Comparison of ENCODE assay signal across 16 cellular contexts in genomic region chr16:83011101-83011720, GRCh38.
DNase-seq lines count a peak whose midpoint lies in the region; ATAC-seq and TF ChIP-seq lines count a peak whose summit lies in the region.
"Had no signal": no experiment of that assay in that cellular context is flagged by ENCODE, and none has a peak within 500 bp of the region (broad histone marks: within the 10 kb centered on the region; RNA-seq: fewer than 3 reads in every experiment).

No MANE protein-coding gene starts in this region.

- no peaks in the 10 kb centered on the region for H3K79me1 ChIP-seq in IMR-90 (ENCODE audit: low read depth in 1 of 2, low read length in 2 of 2)

- intact Hi-C loops in IMR-90 (cut with micrococcal nuclease), result no loop called here
- intact Hi-C loops in left lung (cut with DNase I), result no loop called here

- ATAC-seq in IMR-90 (ENCODE audit: low read depth) (no peak), HG02623 (IDR thresholded peaks at IDR 0.05; ENCODE audit: unreplicated experiment) (no peak), left lung (no peak)
- ATAC-seq in stimulated activated memory B cell treated with anti-CD40 and anti-IgM and Interleukin-4, amounts not matched to agents 10 μg/mL and 1 μg/mL and 100 μg/mL, for 72 hours, result peak; percentile 71
- ATAC-seq: A549 had no signal

- 100% methylated on average over 1 of the region's 8 CpGs; no CpG with 5 or more reads in 1 of the 2 experiments for WGBS in IMR-90 (ENCODE audit: extremely low coverage in 2 of 2, insufficient read length in 1 of 2), 2 experiments

- no peaks in the 10 kb centered on the region for H3K4me1 Mint-ChIP-seq in stimulated activated memory B cell treated with anti-CD40 and anti-IgM and Interleukin-4, amounts not matched to agents 10 μg/mL and 1 μg/mL and 100 μg/mL, for 72 hours

- no peaks in the 10 kb centered on the region for H4K20me1 ChIP-seq in IMR-90 (ENCODE audit: insufficient read depth, low read length)

- TF ChIP-seq CTCF in GM12865 (IDR thresholded peaks at IDR 0.05; ENCODE audit: insufficient read depth, low read depth, low read length, missing control alignments) (no peak), IMR-90 (conservative IDR thresholded peaks at IDR 0.05; ENCODE audit: low read depth, low read length) (no peak), coronary artery (IDR thresholded peaks at IDR 0.05) (no peak), left lung (IDR thresholded peaks at IDR 0.05) (no peak)

- H3K4me3 ChIP-seq in GM12865 (ENCODE audit: low read depth, low read length) (no peak overlapping the region), IMR-90 (ENCODE audit: insufficient read depth, low read depth, low read length) (no peak overlapping the region), coronary artery (peak overlapping the region; percentile 36), left lung (no peak overlapping the region)
- H3K4me3 ChIP-seq: A549, HAP-1, MG63 had no signal

- H3K27ac ChIP-seq in IMR-90 (ENCODE audit: insufficient read depth, low read length) (no peak overlapping the region), coronary artery (peak overlapping the region; percentile 57 to 70), left lung (no peak overlapping the region)
- H3K27ac ChIP-seq: A549 had no signal

- no peak overlapping the region for H2BK5ac ChIP-seq in IMR-90 (ENCODE audit: low read depth, low read length, poor library complexity, severe bottlenecking)

- no peak overlapping the region for H2AFZ ChIP-seq in IMR-90 (replicated peaks; ENCODE audit: low read length, poor library complexity)

- no peaks in the 10 kb centered on the region for H3K36me3 Mint-ChIP-seq in stimulated activated memory B cell treated with anti-CD40 and anti-IgM and Interleukin-4, amounts not matched to agents 10 μg/mL and 1 μg/mL and 100 μg/mL, for 72 hours

- no peak overlapping the region for H2BK15ac ChIP-seq in IMR-90 (ENCODE audit: low read depth, low read length)

- TF ChIP-seq POLR2A in IMR-90 (IDR thresholded peaks at IDR 0.05; ENCODE audit: low read depth, low read length), result no peak

- peaks cover 25% of the 10 kb centered on the region for H3K27me3 Mint-ChIP-seq in stimulated activated memory B cell treated with anti-CD40 and anti-IgM and Interleukin-4, amounts not matched to agents 10 μg/mL and 1 μg/mL and 100 μg/mL, for 72 hours

- H4K91ac ChIP-seq in IMR-90 (ENCODE audit: insufficient read depth, low read depth, low read length), result no peak overlapping the region

- H3K27ac Mint-ChIP-seq in stimulated activated memory B cell treated with anti-CD40 and anti-IgM and Interleukin-4, amounts not matched to agents 10 μg/mL and 1 μg/mL and 100 μg/mL, for 72 hours, result no peak overlapping the region

- CTCF ChIA-PET in IMR-90 (lab: Yijun Ruan, JAX), result no interaction called here

- no peak overlapping the region for H3K4me3 Mint-ChIP-seq in stimulated activated memory B cell treated with anti-CD40 and anti-IgM and Interleukin-4, amounts not matched to agents 10 μg/mL and 1 μg/mL and 100 μg/mL, for 72 hours

- no peak overlapping the region for H3K56ac ChIP-seq in IMR-90 (ENCODE audit: extremely low read depth, insufficient read depth, low read length)

- peak; percentile 54 for DNase-seq in GM12865 (ENCODE audit: low read depth)
- DNase-seq in IMR-90, result no peak
- no peak for DNase-seq in coronary artery (ENCODE audit: low spot score)
- DNase-seq in AG08396 (ENCODE audit: low spot score), result no peak
- no peak for DNase-seq in left lung
- DNase-seq: COR-L47, MG63, NCI-H1105, NCI-H1694 treated with DMSO at 0.1 percent for 48 hours, NCI-H226, NCI-H526, SHP77 treated with DMSO at 0.1 percent for 48 hours had no signal

- no peaks in the 10 kb centered on the region; the same call in 1 of the 2 replicates for H3K9me1 ChIP-seq in IMR-90 (ENCODE audit: insufficient read depth, low read length)

- H2AK9ac ChIP-seq in IMR-90 (replicated peaks; ENCODE audit: low read depth, low read length, poor library complexity), result no peak overlapping the region

- TF ChIP-seq RAD21 in IMR-90 (IDR thresholded peaks at IDR 0.05; ENCODE audit: low read length), result no peak

- H3K36me3 ChIP-seq in IMR-90 (ENCODE audit: control insufficient read depth, insufficient read depth, low read length) (no peaks in the 10 kb centered on the region), left lung (no peaks in the 10 kb centered on the region)
- H3K36me3 ChIP-seq: HAP-1, MG63 had no signal

- H3K9me3 Mint-ChIP-seq in stimulated activated memory B cell treated with anti-CD40 and anti-IgM and Interleukin-4, amounts not matched to agents 10 μg/mL and 1 μg/mL and 100 μg/mL, for 72 hours, result no peaks in the 10 kb centered on the region

- no peak overlapping the region for H3K23ac ChIP-seq in IMR-90 (ENCODE audit: low read depth, low read length)

- 0 out of 2 replicates have a peak overlapping the region, but pooled peaks have one; percentile 41 for H3K14ac ChIP-seq in IMR-90 (replicated peaks; ENCODE audit: low read depth, low read length)

- no TSS peak for BruUV-seq in IMR-90 (replicated peaks; lab: Mats Ljungman, UMichigan)

- no peak overlapping the region for H4K5ac ChIP-seq in IMR-90 (ENCODE audit: low read depth, low read length)

- no peaks in the 10 kb centered on the region for H3K27me3 ChIP-seq in IMR-90 (ENCODE audit: control insufficient read depth, insufficient read depth, low read length)
- no peaks in the 10 kb centered on the region for H3K27me3 ChIP-seq in left lung
- H3K27me3 ChIP-seq: MG63 had no signal

- POLR2A ChIA-PET in IMR-90 (lab: Charles Lee; ENCODE audit: unreplicated experiment), result no interaction called here

- H2AK5ac ChIP-seq in IMR-90 (ENCODE audit: low read depth, low read length), result no peak overlapping the region

- no peak overlapping the region for H3K4ac ChIP-seq in IMR-90 (ENCODE audit: low read depth, low read length)

- no peak overlapping the region for H4K8ac ChIP-seq in IMR-90 (ENCODE audit: low read depth in 2 of 2, low read length in 2 of 2)

- H3K9me3 ChIP-seq in IMR-90 (ENCODE audit: control insufficient read depth, insufficient read depth, low read length) (no peaks in the 10 kb centered on the region), left lung (no peaks in the 10 kb centered on the region)
- H3K9me3 ChIP-seq: A549, HAP-1, MG63 had no signal

- dilution Hi-C loops in IMR-90 (cut with HindIII; ENCODE audit: low sequenced_read_pairs, unreplicated experiment), result no loop called here

- peak overlapping the region; percentile 16; the same call in 1 of the 2 replicates for H2BK120ac ChIP-seq in IMR-90 (ENCODE audit: low read depth, low read length)

- H3K4me2 ChIP-seq in IMR-90 (ENCODE audit: low read depth, low read length), result no peak overlapping the region
- H3K4me2 ChIP-seq: A549 had no signal

- no peak overlapping the region for H2BK20ac ChIP-seq in IMR-90 (ENCODE audit: low read depth, low read length)

- H3K4me1 ChIP-seq in IMR-90 (ENCODE audit: control insufficient read depth, insufficient read depth, low read length) (peaks cover 2% of the 10 kb centered on the region; the same call in 1 of the 2 replicates), left lung (no peaks in the 10 kb centered on the region)
- H3K4me1 ChIP-seq: A549, HAP-1 had no signal

- no peak overlapping the region for H3K9ac ChIP-seq in IMR-90 (ENCODE audit: low read depth, low read length)

- no peak overlapping the region for H3K18ac ChIP-seq in IMR-90 (ENCODE audit: low read depth, low read length)

- in situ Hi-C loops in IMR-90 (cut with MboI; ENCODE audit: low sequenced_read_pairs), result no loop called here

TF ChIP-seq in IMR-90, 13 proteins besides CTCF, POLR2A, EP300 and RAD21:
- no peak for TF ChIP-seq BHLHE40 (IDR thresholded peaks at IDR 0.05; ENCODE audit: low read depth, low read length)
- no peak for TF ChIP-seq ELK1 (IDR thresholded peaks at IDR 0.05; ENCODE audit: borderline replicate concordance, low read depth, low read length)
- TF ChIP-seq USF2 (IDR thresholded peaks at IDR 0.05; ENCODE audit: low read depth, low read length), result no peak
- TF ChIP-seq MAFK (IDR thresholded peaks at IDR 0.05; ENCODE audit: low read depth, low read length), result no peak
- no peak for TF ChIP-seq SMC3 (IDR thresholded peaks at IDR 0.05; ENCODE audit: low read depth, low read length)
- no peak for TF ChIP-seq CHD1 (IDR thresholded peaks at IDR 0.05; ENCODE audit: low read depth, low read length)
- TF ChIP-seq RCOR1 (IDR thresholded peaks at IDR 0.05; ENCODE audit: insufficient replicate concordance, low read length), result no peak
- no peak for TF ChIP-seq MAZ (IDR thresholded peaks at IDR 0.05; ENCODE audit: borderline replicate concordance, low read depth, low read length)
- TF ChIP-seq NFE2L2 (IDR thresholded peaks at IDR 0.05; ENCODE audit: low read depth, low read length), result no peak

Comparison
In these comparisons a context has a peak if more than half of its experiments do, and no peak if none do; other contexts are left out.
1. H3K27ac ChIP-seq: peak in coronary artery (2 of 2); none in IMR-90 (single experiment) and left lung (0 of 2).